ENCODE assay signal across 19 cellular contexts in the genomic region with DNA sequence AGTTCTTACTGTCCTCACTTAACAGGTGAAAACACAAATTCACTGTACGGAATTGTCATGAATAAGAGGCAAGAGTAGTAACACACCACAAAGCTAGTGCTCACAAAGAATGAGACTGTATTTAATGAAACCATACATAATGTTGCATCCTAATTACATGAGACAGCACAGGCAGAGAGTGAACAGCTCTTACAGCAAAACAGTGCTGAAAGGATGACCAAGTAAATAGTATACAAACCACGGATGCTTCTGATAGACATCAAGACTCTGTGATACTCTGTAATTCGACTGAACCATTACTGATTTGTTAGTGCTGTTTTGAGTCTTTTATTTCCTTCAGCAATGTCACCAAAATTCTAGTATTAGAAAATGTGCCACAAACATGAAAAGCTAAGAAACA.
A peak's percentile ranks its signal among the peaks of the same experiment; 100 is the strongest.
DNase-seq lines count a peak whose midpoint lies in the region; ATAC-seq and TF ChIP-seq lines count a peak whose summit lies in the region.
"Had no signal": no experiment of that assay in that cellular context is flagged by ENCODE, and none has a peak within 500 bp of the region (broad histone marks: within the 10 kb centered on the region; RNA-seq: fewer than 3 reads in every experiment).

No MANE protein-coding gene starts in this region.

- no peaks in the 10 kb centered on the region for H3K27me3 Mint-ChIP-seq in stimulated activated naive CD8-positive, alpha-beta T cell treated with anti-CD3 and anti-CD28 coated beads, Interleukin-15, amount 100 ng/mL, for 72 hours
- H3K27me3 Mint-ChIP-seq in activated T-helper 2 cell treated with anti-CD3 and anti-CD28 coated beads, Interferon-gamma antibody, Interleukin-2, Interleukin-4, amounts not matched to agents 10 μg/mL and 5 μg/mL and 100 μg/mL, durations not matched to agents 14 hours and 24 hours and 36 hours (ENCODE audit: low read depth) = no peaks in the 10 kb centered on the region
- H3K27me3 Mint-ChIP-seq in mesothelial cell of epicardium (ENCODE audit: low read depth) = no peaks in the 10 kb centered on the region
- peaks cover 2 to 3% of the 10 kb centered on the region in 2 donors for H3K27me3 Mint-ChIP-seq in CD4-positive, alpha-beta memory T cell

- CTCF ChIA-PET in CD4-positive, alpha-beta memory T cell (lab: Charles Lee; ENCODE audit: partially characterized antibody) = no interaction called here

- TF ChIP-seq CTCF in mesothelial cell of epicardium (IDR thresholded peaks at IDR 0.05; ENCODE audit: unreplicated experiment) = no peak

- no peaks in the 10 kb centered on the region for H3K4me1 ChIP-seq in CD4-positive, alpha-beta memory T cell (ENCODE audit: insufficient read depth, low read length)

- POLR2A ChIA-PET in CD4-positive, alpha-beta memory T cell (lab: Charles Lee; ENCODE audit: partially characterized antibody) = no interaction called here

- H3K4me1 Mint-ChIP-seq in stimulated activated naive CD8-positive, alpha-beta T cell treated with anti-CD3 and anti-CD28 coated beads, Interleukin-15, amount 100 ng/mL, for 72 hours = peaks cover 34% of the 10 kb centered on the region
- peaks cover 56% of the 10 kb centered on the region for H3K4me1 Mint-ChIP-seq in activated T-helper 2 cell treated with anti-CD3 and anti-CD28 coated beads, Interferon-gamma antibody, Interleukin-2, Interleukin-4, amounts not matched to agents 10 μg/mL and 5 μg/mL and 100 μg/mL, durations not matched to agents 14 hours and 24 hours and 36 hours (ENCODE audit: low read depth)
- H3K4me1 Mint-ChIP-seq in mesothelial cell of epicardium = peaks cover 38% of the 10 kb centered on the region
- H3K4me1 Mint-ChIP-seq in CD4-positive, alpha-beta memory T cell = no peaks in the 10 kb centered on the region

- no peaks in the 10 kb centered on the region for H3K9me3 Mint-ChIP-seq in stimulated activated naive CD8-positive, alpha-beta T cell treated with anti-CD3 and anti-CD28 coated beads, Interleukin-15, amount 100 ng/mL, for 72 hours
- no peaks in the 10 kb centered on the region for H3K9me3 Mint-ChIP-seq in activated T-helper 2 cell treated with anti-CD3 and anti-CD28 coated beads, Interferon-gamma antibody, Interleukin-2, Interleukin-4, amounts not matched to agents 10 μg/mL and 5 μg/mL and 100 μg/mL, durations not matched to agents 14 hours and 24 hours and 36 hours
- H3K9me3 Mint-ChIP-seq in mesothelial cell of epicardium = peaks cover 3% of the 10 kb centered on the region
- H3K9me3 Mint-ChIP-seq in CD4-positive, alpha-beta memory T cell = peaks cover 0 to 1% (median 0%) of the 10 kb centered on the region in 8 donors
- H3K9me3 Mint-ChIP-seq: HFFc6 had no signal

- H3K4me3 Mint-ChIP-seq in stimulated activated naive CD8-positive, alpha-beta T cell treated with anti-CD3 and anti-CD28 coated beads, Interleukin-15, amount 100 ng/mL, for 72 hours = no peak overlapping the region
- no peak overlapping the region for H3K4me3 Mint-ChIP-seq in activated T-helper 2 cell treated with anti-CD3 and anti-CD28 coated beads, Interferon-gamma antibody, Interleukin-2, Interleukin-4, amounts not matched to agents 10 μg/mL and 5 μg/mL and 100 μg/mL, durations not matched to agents 14 hours and 24 hours and 36 hours (ENCODE audit: low read depth)
- no peak overlapping the region for H3K4me3 Mint-ChIP-seq in mesothelial cell of epicardium
- no peak overlapping the region for H3K4me3 Mint-ChIP-seq in CD4-positive, alpha-beta memory T cell

- intact Hi-C loops in activated T-helper 2 cell treated with anti-CD3 and anti-CD28 coated beads, Interferon-gamma antibody, Interleukin-2, Interleukin-4, amounts not matched to agents 10 μg/mL and 5 μg/mL and 100 μg/mL, durations not matched to agents 14 hours and 24 hours and 36 hours (cut with micrococcal nuclease) = loop anchor here (2.0 to 10.0 kb wide), 3 partner anchors 37 to 867 kb away; a partner anchor contains a TSS
- intact Hi-C loops in CD4-positive, alpha-beta memory T cell (cut with micrococcal nuclease) = no loop called here

- DNase-seq in stimulated activated naive CD8-positive, alpha-beta T cell treated with anti-CD3 and anti-CD28 coated beads, Interleukin-15, amount 100 ng/mL, for 72 hours = no peak
- DNase-seq in stimulated activated naive CD8-positive, alpha-beta T cell treated with anti-CD3 and anti-CD28 coated beads, Interleukin-15, Interleukin-2, amounts not matched to agents 100 U/mL and 50 U/mL, for 24 hours = no peak
- no peak for DNase-seq in activated T-helper 2 cell treated with anti-CD3 and anti-CD28 coated beads, Interferon-gamma antibody, Interleukin-2, Interleukin-4, amounts not matched to agents 10 μg/mL and 5 μg/mL and 100 μg/mL, durations not matched to agents 14 hours and 24 hours and 36 hours (ENCODE audit: low spot score)
- DNase-seq in mesothelial cell of epicardium (ENCODE audit: low spot score in 2 of 2, unreplicated experiment in 2 of 2) (no peak), middle frontal gyrus (ENCODE audit: extremely low spot score, low spot score) (no peak)
- no peak for DNase-seq in CD4-positive, alpha-beta memory T cell
- DNase-seq: DND-41, GDM1, H7, HFFc6, NCI-H1417, NCI-H187, NCI-H345, NCI-H524 treated with DMSO at 0.1 percent for 48 hours, PC-9, SIG-M5 had no signal

- H3K36me3 ChIP-seq in CD4-positive, alpha-beta memory T cell (ENCODE audit: insufficient read depth, low read length) = no peaks in the 10 kb centered on the region

- H3K4me3 ChIP-seq in CD4-positive, alpha-beta memory T cell (ENCODE audit: low read length in 2 of 2) = no peak overlapping the region
- H3K4me3 ChIP-seq: PC-9 had no signal

- no peaks in the 10 kb centered on the region for H3K27me3 ChIP-seq in CD4-positive, alpha-beta memory T cell (ENCODE audit: insufficient read depth, low read length)

- peak overlapping the region in 1 of 2 donors; percentile 15 for H3K27ac Mint-ChIP-seq in stimulated activated naive CD8-positive, alpha-beta T cell treated with anti-CD3 and anti-CD28 coated beads, Interleukin-15, amount 100 ng/mL, for 72 hours
- H3K27ac Mint-ChIP-seq in activated T-helper 2 cell treated with anti-CD3 and anti-CD28 coated beads, Interferon-gamma antibody, Interleukin-2, Interleukin-4, amounts not matched to agents 10 μg/mL and 5 μg/mL and 100 μg/mL, durations not matched to agents 14 hours and 24 hours and 36 hours = peak overlapping the region; percentile 40
- H3K27ac Mint-ChIP-seq in mesothelial cell of epicardium = peak overlapping the region; percentile 20
- no peak overlapping the region for H3K27ac Mint-ChIP-seq in CD4-positive, alpha-beta memory T cell

- no peak overlapping the region for H3K27ac ChIP-seq in CD4-positive, alpha-beta memory T cell (ENCODE audit: low read depth, low read length)
- H3K27ac ChIP-seq: KMS-11, PC-9, RWPE1 had no signal

- peaks cover 3% of the 10 kb centered on the region for H3K36me3 Mint-ChIP-seq in activated T-helper 2 cell treated with anti-CD3 and anti-CD28 coated beads, Interferon-gamma antibody, Interleukin-2, Interleukin-4, amounts not matched to agents 10 μg/mL and 5 μg/mL and 100 μg/mL, durations not matched to agents 14 hours and 24 hours and 36 hours (ENCODE audit: low read depth)
- peaks cover 5% of the 10 kb centered on the region for H3K36me3 Mint-ChIP-seq in mesothelial cell of epicardium
- H3K36me3 Mint-ChIP-seq in CD4-positive, alpha-beta memory T cell = no peaks in the 10 kb centered on the region

- no peaks in the 10 kb centered on the region for H3K9me3 ChIP-seq in CD4-positive, alpha-beta memory T cell (ENCODE audit: control insufficient read depth in 1 of 2, low read length in 2 of 2)

- ATAC-seq in stimulated activated naive CD8-positive, alpha-beta T cell treated with anti-CD3 and anti-CD28 coated beads, Interleukin-15, amount 100 ng/mL, for 72 hours = peak; percentile 46
- ATAC-seq in stimulated activated naive CD8-positive, alpha-beta T cell treated with anti-CD3 and anti-CD28 coated beads, Interleukin-15, Interleukin-2, amounts not matched to agents 100 U/mL and 50 U/mL, for 24 hours = no peak
- no peak for ATAC-seq in GM21447 (IDR thresholded peaks at IDR 0.05; ENCODE audit: unreplicated experiment)

Comparison
In these comparisons a context has a peak if more than half of its experiments do, and no peak if none do; other contexts are left out.
1. H3K27ac Mint-ChIP-seq: peak in activated T-helper 2 cell treated with anti-CD3 and anti-CD28 coated beads, Interferon-gamma antibody, Interleukin-2, Interleukin-4, amounts not matched to agents 10 μg/mL and 5 μg/mL and 100 μg/mL, durations not matched to agents 14 hours and 24 hours and 36 hours (single experiment) and mesothelial cell of epicardium (single experiment); none in CD4-positive, alpha-beta memory T cell (0 of 7).